Comparison of ENCODE assay signal across 8 cellular contexts in genomic region chr15:78437762-78438594, GRCh38. TPM values are rescaled to one million over a fixed set of nuclear protein-coding genes. Genes with fewer than 3 reads are reported as not detected.
A peak's percentile ranks its signal among the peaks of the same experiment; 100 is the strongest.
DNase-seq lines count a peak whose midpoint lies in the region; ATAC-seq, FAIRE-seq and TF ChIP-seq lines count a peak whose summit lies in the region.

TSS of gene IREB2 (plus strand) at chr15:78438216. CDS start at chr15:78438338, 122 bp downstream.

- in situ Hi-C loops in HepG2 (cut with HindIII; ENCODE audit: extremely low pct_ligation_motif_present, low pct_unique_long_range_greater_than_20kb), result no loop called here

- peak within 1 kb of the TSS; percentile 94 to 97 (median 96) for H3K4me3 ChIP-seq in HepG2 (replicated peaks in 1 of 3; ENCODE audit: insufficient read depth in 1 of 3, low read depth in 2 of 3, low read length in 3 of 3)

- DNase-seq in CD14-positive monocyte (ENCODE audit: low spot score) (peak; percentile 98), NCI-H82 treated with DMSO at 0.1 percent for 48 hours (lab: John Stamatoyannopoulos, UW; ENCODE audit: unreplicated experiment) (peak; percentile 98), dermis microvascular lymphatic vessel endothelial cell (ENCODE audit: low read depth in 2 of 2) (peak; percentile 97 to 99), HepG2 (ENCODE audit: low spot score) (peak; percentile 96)
- peak; percentile 99 for DNase-seq in activated CD4-positive, alpha-beta memory T cell treated with anti-CD3 and anti-CD28 coated beads for 36 hours
- peak; percentile 95 for DNase-seq in stimulated activated CD4-positive, alpha-beta T cell treated with anti-CD3 and anti-CD28 coated beads, Interleukin-4, amount 100 ng/mL, for 1 hour

- peak within 1 kb of the TSS; percentile 17 for H2AFZ ChIP-seq in HepG2 (ENCODE audit: low read length)

- H3K36me3 Mint-ChIP-seq in CD14-positive monocyte, result peaks cover 23 to 27% of the 10 kb centered on the region in 2 donors
- peaks cover 17% of the 10 kb centered on the region for H3K36me3 Mint-ChIP-seq in activated CD4-positive, alpha-beta memory T cell treated with anti-CD3 and anti-CD28 coated beads for 36 hours

- H3K27me3 ChIP-seq in HepG2 (ENCODE audit: control insufficient read depth in 1 of 2, insufficient read depth in 2 of 2, low read length in 2 of 2), result no peaks in the 10 kb centered on the region; a peak in 1 of 5 replicates

- TF ChIP-seq CTCF in CD14-positive monocyte (IDR thresholded peaks at IDR 0.05) (no peak), HepG2 (CRISPR knock-in tag; IDR thresholded peaks at IDR 0.05) (no peak)

- POLR2A ChIA-PET in activated CD4-positive, alpha-beta memory T cell treated with anti-CD3 and anti-CD28 coated beads for 36 hours (lab: Charles Lee), result interaction anchor here (0.6 to 3.3 kb wide), 16 partner anchors 9 to 323 kb away, joined by 3 to 30 read pairs (median 4); partner anchors contain the start of genes DNAJA4, HYKK, PSMA4 and SKIC8
- POLR2A ChIA-PET in HepG2 (lab: Yijun Ruan, JAX), result interaction anchor here (0.7 to 3.6 kb wide), 28 partner anchors 9 to 560 kb away, joined by 3 to 54 read pairs (median 6); partner anchors contain the start of genes CHRNA5, HYKK, IDH3A and PSMA4

- H3K4me2 ChIP-seq in HepG2 (ENCODE audit: low read depth, low read length), result peak within 1 kb of the TSS; percentile 81

- peaks cover 3% of the 10 kb centered on the region; the same call in 1 of the 2 replicates for H4K20me1 ChIP-seq in HepG2 (ENCODE audit: insufficient read depth, low read length)

- H3K27ac Mint-ChIP-seq in CD14-positive monocyte, result peak within 1 kb of the TSS; percentile 86 to 96 (median 92)
- H3K27ac Mint-ChIP-seq in activated CD4-positive, alpha-beta memory T cell treated with anti-CD3 and anti-CD28 coated beads for 36 hours, result peak within 1 kb of the TSS; percentile 97

- under 1% methylated on average over 44 of the region's 77 CpGs for WGBS in HepG2 (ENCODE audit: low lambda C conversion rate)

- FAIRE-seq in HepG2 (lab: Jason Lieb, UNC), result peak; percentile 86

- TF ChIP-seq POLR2A in HepG2 (IDR thresholded peaks at IDR 0.05; ENCODE audit: insufficient read depth in 1 of 2, low read depth in 2 of 2, low read length in 2 of 2), result peak; percentile 74 to 81

- ATAC-seq in GM19438 (IDR thresholded peaks at IDR 0.05; ENCODE audit: low read depth, unreplicated experiment) (peak; percentile 86), HG03575 (IDR thresholded peaks at IDR 0.05; ENCODE audit: extremely low read depth, insufficient number of reproducible peaks, low FRiP score, unreplicated experiment) (peak; percentile 81), HepG2 (peak; percentile 90)

- intact Hi-C loops in CD14-positive monocyte (cut with micrococcal nuclease) (loop anchor here (2.0 to 5.0 kb wide), 5 partner anchors 17 to 291 kb away; partner anchors contain the start of genes PSMA4 (in 2 of the 2), IDH3A (in 1 of the 2) and SKIC8 (in 1 of the 2)), HepG2 (cut with micrococcal nuclease; ENCODE audit: unreplicated experiment) (loop anchor here (5.0 kb wide), 1 partner anchor 131 kb away; no protein-coding TSS in a partner anchor)
- intact Hi-C loops in activated CD4-positive, alpha-beta memory T cell treated with anti-CD3 and anti-CD28 coated beads for 36 hours (cut with micrococcal nuclease), result loop anchor here (1.0 to 5.0 kb wide), 6 partner anchors 69 to 434 kb away; partner anchors contain the start of genes HYKK, MORF4L1, PSMA4 and SKIC8

- TF ChIP-seq RAD21 in HepG2 (CRISPR knock-in tag; IDR thresholded peaks at IDR 0.05), result peak; percentile 41; the same call in 1 of the 2 replicates

- peak within 1 kb of the TSS; percentile 99 for H3K27ac ChIP-seq in HepG2 (ENCODE audit: extremely low read length, insufficient read depth, low read length)

- H3K4me3 Mint-ChIP-seq in CD14-positive monocyte, result peak within 1 kb of the TSS; percentile 97 to 98
- H3K4me3 Mint-ChIP-seq in activated CD4-positive, alpha-beta memory T cell treated with anti-CD3 and anti-CD28 coated beads for 36 hours, result peak within 1 kb of the TSS; percentile 97

- TF ChIP-seq EP300 in HepG2 (IDR thresholded peaks at IDR 0.05; ENCODE audit: low read depth in 2 of 2, low read length in 2 of 2) (peak in 1 of 2 experiments; percentile 48; a peak in 2 of 4 replicates), HepG2 (CRISPR knock-in tag; IDR thresholded peaks at IDR 0.05; ENCODE audit: borderline replicate concordance) (no peak)

- peaks cover 3 to 12% of the 10 kb centered on the region in 2 experiments; a peak in 3 of 5 replicates for H3K36me3 ChIP-seq in HepG2 (replicated peaks in 1 of 2; ENCODE audit: control insufficient read depth in 1 of 2, insufficient read depth in 2 of 2, low read length in 2 of 2)

- CTCF ChIA-PET in activated CD4-positive, alpha-beta memory T cell treated with anti-CD3 and anti-CD28 coated beads for 36 hours (lab: Charles Lee), result interaction anchor here (0.8 to 2.9 kb wide), 11 partner anchors 11 to 330 kb away, joined by 3 to 14 read pairs (median 4); partner anchors contain the start of genes DNAJA4, PSMA4 and SKIC8
- CTCF ChIA-PET in HepG2 (lab: Yijun Ruan, JAX; ENCODE audit: low intra/inter-chr PET ratio, low total read pairs), result no interaction called here

- no peaks in the 10 kb centered on the region for H3K9me3 ChIP-seq in HepG2 (ENCODE audit: low read length)

- H3K9ac ChIP-seq in HepG2 (ENCODE audit: insufficient read depth, low read depth, low read length), result peak within 1 kb of the TSS; percentile 100

- peaks cover 36% of the 10 kb centered on the region for H3K4me1 Mint-ChIP-seq in CD14-positive monocyte
- H3K4me1 Mint-ChIP-seq in activated CD4-positive, alpha-beta memory T cell treated with anti-CD3 and anti-CD28 coated beads for 36 hours (ENCODE audit: low read depth), result peaks cover 36% of the 10 kb centered on the region

- H3K9me3 Mint-ChIP-seq in CD14-positive monocyte, result peaks cover 0 to 4% (median 0%) of the 10 kb centered on the region in 7 donors
- H3K9me3 Mint-ChIP-seq in activated CD4-positive, alpha-beta memory T cell treated with anti-CD3 and anti-CD28 coated beads for 36 hours, result no peaks in the 10 kb centered on the region

- peaks cover 57% of the 10 kb centered on the region for H3K4me1 ChIP-seq in HepG2 (ENCODE audit: insufficient read depth, low read length)

- no TSS peak for BruUV-seq in HepG2 (replicated peaks; lab: Mats Ljungman, UMichigan)

- H3K79me2 ChIP-seq in HepG2 (ENCODE audit: insufficient read depth, low read length), result peaks cover 45% of the 10 kb centered on the region

- H3K27me3 Mint-ChIP-seq in CD14-positive monocyte (ENCODE audit: low read depth in 3 of 3), result no peaks in the 10 kb centered on the region
- no peaks in the 10 kb centered on the region for H3K27me3 Mint-ChIP-seq in activated CD4-positive, alpha-beta memory T cell treated with anti-CD3 and anti-CD28 coated beads for 36 hours

TF ChIP-seq in HepG2, 621 proteins besides CTCF, POLR2A, EP300 and RAD21 (continues in another document):
- peak; percentile 21; the same call in 1 of the 2 replicates for TF ChIP-seq GATA4 (IDR thresholded peaks at IDR 0.05; ENCODE audit: borderline replicate concordance, low read depth)
- TF ChIP-seq ZNF639 (CRISPR knock-in tag; conservative IDR thresholded peaks at IDR 0.05), result no peak; the same call in 1 of the 2 replicates
- TF ChIP-seq E2F1 (CRISPR knock-in tag; IDR thresholded peaks at IDR 0.05), result no peak; the same call in 1 of the 2 replicates

RNA-seq across cellular contexts. Expression of gene IREB2, which starts in this region (rescaled TPM):
- polyA plus RNA-seq in CD14-positive monocyte, result 10 to 100 TPM; 11.7 to 16.7 TPM
- total RNA-seq in activated CD4-positive, alpha-beta memory T cell treated with anti-CD3 and anti-CD28 coated beads for 36 hours, result 10 to 100 TPM; 52.8 to 53.7 TPM
- total RNA-seq in dermis microvascular lymphatic vessel endothelial cell, result 17.7 and 25.7 TPM in 2 replicates
- total RNA-seq in HepG2 (2016; rRNA removed; fragmentation: Illumina TruSeq; extraction: Trizol), result 30.4 and 66.4 TPM in 2 replicates
- total RNA-seq in HepG2 (2016; cell fraction: cytosol; rRNA removed; fragmentation: Illumina TruSeq; extraction: Trizol; ENCODE audit: low read depth), result 4.8 and 10.3 TPM in 2 replicates
- 28.4 and 65.6 TPM in 2 replicates for total RNA-seq in HepG2 (2016; cell fraction: insoluble cytoplasmic fraction; rRNA removed; fragmentation: Illumina TruSeq; extraction: Trizol)
- total RNA-seq in HepG2 (2016; cell fraction: membrane; rRNA removed; fragmentation: Illumina TruSeq; extraction: Trizol), result 15.3 and 17.3 TPM in 2 replicates
- 42.4 and 45.9 TPM in 2 replicates for total RNA-seq in HepG2 (2016; cell fraction: nucleus; rRNA removed; fragmentation: Illumina TruSeq; extraction: Trizol)
- 19.1 and 24.2 TPM in 2 replicates for polyA plus RNA-seq in HepG2 (2011; rRNA removed)
- polyA plus RNA-seq in HepG2 (2011; cell fraction: cytosol; rRNA removed), result 8.7 and 13.2 TPM in 2 replicates
- 16.6 and 19.4 TPM in 2 replicates for polyA plus RNA-seq in HepG2 (2011; cell fraction: nucleus; rRNA removed)
- 28.6 and 38.1 TPM in 2 replicates for polyA plus RNA-seq in HepG2 (2012)
- 1.3 and 1.4 TPM in 2 replicates for polyA plus RNA-seq in HepG2 (2016; cell fraction: cytosol; fragmentation: Illumina TruSeq; extraction: Trizol; ENCODE audit: low read depth)
- polyA plus RNA-seq in HepG2 (2016; cell fraction: insoluble cytoplasmic fraction; fragmentation: Illumina TruSeq; extraction: Trizol; ENCODE audit: low read depth), result 42.2 and 43.3 TPM in 2 replicates
- polyA plus RNA-seq in HepG2 (2016; cell fraction: membrane; fragmentation: Illumina TruSeq; extraction: Trizol; ENCODE audit: low read depth), result 4.5 and 5.2 TPM in 2 replicates
- 37.4 and 43.1 TPM in 2 replicates for polyA plus RNA-seq in HepG2 (2016; cell fraction: nucleus; fragmentation: Illumina TruSeq; extraction: Trizol; ENCODE audit: insufficient read depth, low read depth)
- polyA minus RNA-seq in HepG2 (2011; rRNA and poly(A)+ RNA removed; ENCODE audit: low replicate concordance), result 21.8 and 39.0 TPM in 2 replicates
- 40.3 and 45.6 TPM in 2 replicates for polyA minus RNA-seq in HepG2 (2011; cell fraction: cytosol; rRNA and poly(A)+ RNA removed)
- polyA minus RNA-seq in HepG2 (2011; cell fraction: nucleus; rRNA and poly(A)+ RNA removed), result 82.4 and 84.9 TPM in 2 replicates

Comparison
In these comparisons a context has a peak if more than half of its experiments do, and no peak if none do; other contexts are left out.
1. Peak in every context shown above with its lines: DNase-seq, ATAC-seq, H3K4me3 ChIP-seq and H3K27ac ChIP-seq.